Comparison of ENCODE assay signal across 8 cellular contexts in genomic region chr17:40340880-40341807, GRCh38. TPM values are rescaled to one million over a fixed set of nuclear protein-coding genes. Genes with fewer than 3 reads are reported as not detected.
A peak's percentile ranks its signal among the peaks of the same experiment; 100 is the strongest.
DNase-seq lines count a peak whose midpoint lies in the region; ATAC-seq and TF ChIP-seq lines count a peak whose summit lies in the region.

No MANE protein-coding gene starts in this region.

- H3K9me3 Mint-ChIP-seq in effector memory CD8-positive, alpha-beta T cell: no peaks in the 10 kb centered on the region

- TF ChIP-seq CTCF in GM13977 (IDR thresholded peaks at IDR 0.05; ENCODE audit: extremely low read depth, insufficient read depth, missing control alignments): no peak

- H3K27me3 Mint-ChIP-seq in effector memory CD8-positive, alpha-beta T cell: no peaks in the 10 kb centered on the region

- ATAC-seq in HG02884 (IDR thresholded peaks at IDR 0.05; ENCODE audit: unreplicated experiment): peak; percentile 55
- ATAC-seq in effector memory CD8-positive, alpha-beta T cell (replicated peaks): peak; percentile 81

- peaks cover 53 to 60% of the 10 kb centered on the region in 2 donors for H3K4me1 Mint-ChIP-seq in effector memory CD8-positive, alpha-beta T cell (ENCODE audit: low read depth in 2 of 2)

- in situ Hi-C loops in GM13977 (cut with MboI; ENCODE audit: low pct_unique_long_range_greater_than_20kb, low sequenced_read_pairs, unreplicated experiment): no loop called here

- peak overlapping the region; percentile 96 to 97 for H3K27ac Mint-ChIP-seq in effector memory CD8-positive, alpha-beta T cell

- DNase-seq in GM13977 (ENCODE audit: low spot score) (peak; percentile 90), NCI-H510A (lab: John Stamatoyannopoulos, UW) (peak; percentile 81), mesenteric fat pad (ENCODE audit: low spot score) (peak; percentile 98), COLO829 (ENCODE audit: low spot score) (no peak)
- peak; percentile 64 to 74 for DNase-seq in activated CD8-positive, alpha-beta memory T cell treated with anti-CD3 and anti-CD28 coated beads for 4 hours (ENCODE audit: low read depth in 2 of 2)
- peak; percentile 88 to 89 (median 88) for DNase-seq in effector memory CD8-positive, alpha-beta T cell
- DNase-seq in stimulated activated CD8-positive, alpha-beta memory T cell treated with anti-CD3 and anti-CD28 coated beads, Interleukin-15, amount 100 ng/mL, for 4 hours (ENCODE audit: low read depth in 2 of 2): peak; percentile 71 to 77

- H3K4me3 Mint-ChIP-seq in effector memory CD8-positive, alpha-beta T cell: peak overlapping the region; percentile 71 to 79

- peaks cover 84% of the 10 kb centered on the region for H3K36me3 Mint-ChIP-seq in effector memory CD8-positive, alpha-beta T cell (ENCODE audit: insufficient read depth)

RNA-seq across cellular contexts. Expression of gene GJD3, which starts 23.4 kb away (rescaled TPM):
- 0.77 TPM for total RNA-seq in mesenteric fat pad

RNA-seq across cellular contexts. Expression of gene RARA, which starts 32.2 kb away (rescaled TPM):
- 70.3 TPM for total RNA-seq in mesenteric fat pad

RNA-seq across cellular contexts. Expression of gene CDC6, which starts 53.5 kb away (rescaled TPM):
- 2.4 TPM for total RNA-seq in mesenteric fat pad
